In genomic region chr6:152360016-152360415, GRCh38 we compare ENCODE assay signal across 1 cellular context.
TF ChIP-seq lines count a peak whose summit lies in the region.

No MANE protein-coding gene starts in this region.

TF ChIP-seq in GM23338, 12 proteins besides CTCF, POLR2A, EP300 and RAD21 (continued from another document):
- TF ChIP-seq ZNF462 (CRISPR knock-in tag; IDR thresholded peaks at IDR 0.05) (no peak), CREB1 (CRISPR knock-in tag; IDR thresholded peaks at IDR 0.05; ENCODE audit: low read depth) (no peak)
